Comparison of ENCODE assay signal across 8 cellular contexts in the genomic region with DNA sequence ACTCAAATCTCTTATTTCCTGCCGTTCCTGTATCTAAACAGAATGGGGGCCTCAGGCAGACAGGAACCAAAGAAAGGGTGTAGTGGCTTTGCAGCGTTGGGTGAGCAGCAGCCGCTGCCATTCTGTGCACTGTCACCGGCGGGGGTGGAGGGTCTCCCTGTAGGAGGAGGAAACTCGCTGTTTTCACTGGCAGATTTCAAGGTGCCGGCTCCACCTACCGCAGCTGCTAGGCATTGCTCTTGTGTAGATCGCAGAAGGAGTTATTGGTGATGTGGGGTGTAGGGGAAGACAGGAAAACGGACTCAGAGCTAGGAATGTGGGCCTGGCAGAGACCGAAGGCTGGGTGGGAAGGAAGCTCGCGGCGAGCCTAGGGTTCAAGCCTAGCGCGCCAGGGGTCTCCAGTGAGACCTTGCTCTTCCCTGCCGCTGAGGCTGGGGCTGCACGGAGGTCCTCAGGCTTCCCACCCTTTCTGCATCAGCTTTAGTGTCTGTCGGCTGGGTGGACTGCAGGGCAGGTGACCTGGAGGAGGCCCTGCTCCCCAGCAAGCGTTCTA. TPM values are rescaled to one million over a fixed set of nuclear protein-coding genes. Genes with fewer than 3 reads are reported as not detected.
A peak's percentile ranks its signal among the peaks of the same experiment; 100 is the strongest.
DNase-seq lines count a peak whose midpoint lies in the region; ATAC-seq and TF ChIP-seq lines count a peak whose summit lies in the region.

No MANE protein-coding gene starts in this region.

- H3K27me3 ChIP-seq in right atrium auricular region: no peaks in the 10 kb centered on the region

- H3K36me3 ChIP-seq in right atrium auricular region: peaks cover 2% of the 10 kb centered on the region

- H3K9me3 ChIP-seq in right atrium auricular region: no peaks in the 10 kb centered on the region

- no peak for TF ChIP-seq POLR2A in NB4 (IDR thresholded peaks at IDR 0.05; ENCODE audit: extremely low read depth, insufficient read length)

- no peak overlapping the region for H3K4me3 ChIP-seq in NB4 (ENCODE audit: low read depth, low read length)
- H3K4me3 ChIP-seq in right atrium auricular region: peak overlapping the region; percentile 26 to 32

- DNase-seq in GM04503 (ENCODE audit: low read depth): peak; percentile 39
- peak; percentile 87 for DNase-seq in NB4 (ENCODE audit: low read depth)
- DNase-seq in T follicular helper cell (ENCODE audit: low read depth): peak; percentile 16
- DNase-seq in amniotic epithelial cell (ENCODE audit: low read depth): peak; percentile 84
- peak; percentile 84 for DNase-seq in right atrium auricular region (ENCODE audit: low spot score)
- peak; percentile 75 for DNase-seq in pulmonary artery endothelial cell (ENCODE audit: low read depth, low spot score)
- DNase-seq in ureter (ENCODE audit: low spot score): peak; percentile 75

- peaks cover 0 to 13% of the 10 kb centered on the region in 2 donors for H3K4me1 ChIP-seq in right atrium auricular region

- TF ChIP-seq CTCF in NB4 (IDR thresholded peaks at IDR 0.05; ENCODE audit: low read depth, low read length): peak; percentile 81
- peak; percentile 53 to 80 for TF ChIP-seq CTCF in right atrium auricular region (IDR thresholded peaks at IDR 0.05)

- ATAC-seq in HG03045 (IDR thresholded peaks at IDR 0.05; ENCODE audit: unreplicated experiment): no peak

- H3K27ac ChIP-seq in right atrium auricular region: no peak overlapping the region

RNA-seq across cellular contexts. Expression of a gene that starts 20.8 kb away (rescaled TPM):
- total RNA-seq in right atrium auricular region: 100 to 1,000 TPM; 593 to 693 TPM
- total RNA-seq in pulmonary artery endothelial cell: 177 and 205 TPM in 2 replicates
- total RNA-seq in ureter: 188 TPM

Comparison
In these comparisons a context has a peak if more than half of its experiments do, and no peak if none do; other contexts are left out.
1. DNase-seq: peak in every context shown above with its lines; median percentile 87 in NB4; 84 in amniotic epithelial cell; 84 in right atrium auricular region; 75 in pulmonary artery endothelial cell; 75 in ureter; 39 in GM04503; 16 in T follicular helper cell.